ENCODE assay signal across 23 cellular contexts in the genomic region with DNA sequence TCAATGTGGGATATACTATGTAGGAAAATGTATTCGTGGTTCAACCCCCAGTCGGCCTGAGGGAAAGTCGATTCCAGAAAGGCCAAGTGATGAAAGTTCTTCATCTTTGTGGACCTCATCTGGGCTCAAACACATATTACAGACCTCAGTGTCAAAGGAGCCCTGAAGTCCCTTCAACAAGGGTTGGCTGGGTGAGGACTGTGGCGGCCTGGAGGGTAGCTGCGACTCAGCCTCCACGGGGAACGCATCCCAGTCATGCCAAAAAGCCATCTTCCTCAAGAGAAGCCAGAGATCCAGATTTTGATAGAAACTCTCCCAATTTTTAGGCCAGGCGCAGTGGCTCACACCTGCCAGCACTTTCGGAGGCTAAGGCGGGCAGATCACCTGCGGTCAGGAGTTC.
DNase-seq lines count a peak whose midpoint lies in the region; ATAC-seq, FAIRE-seq and TF ChIP-seq lines count a peak whose summit lies in the region.
"Had no signal": no experiment of that assay in that cellular context is flagged by ENCODE, and none has a peak within 500 bp of the region (broad histone marks: within the 10 kb centered on the region; RNA-seq: fewer than 3 reads in every experiment).

No MANE protein-coding gene starts in this region.

- H3K4me3 ChIP-seq in KMS-11 (IDR thresholded peaks at IDR 0.05; ENCODE audit: insufficient read depth, low read depth, low read length): no peak overlapping the region
- H3K4me3 ChIP-seq in kidney (ENCODE audit: low read length in 2 of 2): no peak overlapping the region
- H3K4me3 ChIP-seq in neural progenitor cell: no peak overlapping the region
- H3K4me3 ChIP-seq: A549, GM23248 had no signal

- H3K27ac ChIP-seq in KMS-11 (no peak overlapping the region), kidney (ENCODE audit: low read depth in 2 of 2, low read length in 2 of 2) (no peak overlapping the region), neural progenitor cell (no peak overlapping the region)
- H3K27ac ChIP-seq: C4-2B, GM23248 had no signal

- H4K20me1 ChIP-seq in KMS-11 (ENCODE audit: insufficient read depth) (no peaks in the 10 kb centered on the region), neural progenitor cell (ENCODE audit: low read depth) (no peaks in the 10 kb centered on the region)

- peak overlapping the region; percentile 37; the same call in 1 of the 2 replicates for H3K4me2 ChIP-seq in KMS-11
- H3K4me2 ChIP-seq in neural progenitor cell: no peak overlapping the region
- H3K4me2 ChIP-seq: A549 had no signal

- no peaks in the 10 kb centered on the region for H3K9me3 Mint-ChIP-seq in stimulated activated naive CD8-positive, alpha-beta T cell treated with anti-CD3 and anti-CD28 coated beads, Interleukin-15, Interleukin-2, amounts not matched to agents 100 ng/mL and 50 ng/mL, for 24 hours
- no peaks in the 10 kb centered on the region for H3K9me3 Mint-ChIP-seq in neural progenitor cell
- H3K9me3 Mint-ChIP-seq: CD8-positive, alpha-beta T cell had no signal

- H3K4me1 ChIP-seq in KMS-11 (ENCODE audit: low read depth, poor library complexity, severe bottlenecking) (peaks cover 18% of the 10 kb centered on the region), kidney (ENCODE audit: control insufficient read depth in 1 of 2, insufficient read depth in 1 of 2, low read depth in 1 of 2, low read length in 2 of 2) (peaks cover 10 to 14% of the 10 kb centered on the region in 2 donors), neural progenitor cell (no peaks in the 10 kb centered on the region)

- H3K79me2 ChIP-seq in KMS-11 (ENCODE audit: insufficient read depth, low read depth) (no peaks in the 10 kb centered on the region), neural progenitor cell (ENCODE audit: low read depth) (no peaks in the 10 kb centered on the region)

- H3K36me3 ChIP-seq in KMS-11 (ENCODE audit: insufficient read depth) (no peaks in the 10 kb centered on the region), kidney (ENCODE audit: control insufficient read depth in 1 of 2, insufficient read depth in 2 of 2, low read length in 2 of 2) (no peaks in the 10 kb centered on the region), neural progenitor cell (no peaks in the 10 kb centered on the region)
- H3K36me3 ChIP-seq: BE2C had no signal

- intact Hi-C loops in kidney (cut with DNase I): no loop called here

- H3K4me1 Mint-ChIP-seq in stimulated activated naive CD8-positive, alpha-beta T cell treated with anti-CD3 and anti-CD28 coated beads, Interleukin-15, Interleukin-2, amounts not matched to agents 100 ng/mL and 50 ng/mL, for 24 hours (ENCODE audit: low read depth): peaks cover 57% of the 10 kb centered on the region
- H3K4me1 Mint-ChIP-seq in neural progenitor cell: peaks cover 11% of the 10 kb centered on the region

- H3K9me3 ChIP-seq in kidney (ENCODE audit: control insufficient read depth in 1 of 2, low read length in 2 of 2) (no peaks in the 10 kb centered on the region), neural progenitor cell (ENCODE audit: low read depth) (no peaks in the 10 kb centered on the region)
- H3K9me3 ChIP-seq: A549, BE2C, Caco-2 had no signal

- peaks cover 78% of the 10 kb centered on the region for H3K27me3 ChIP-seq in KMS-11 (ENCODE audit: insufficient read depth, low read depth)
- H3K27me3 ChIP-seq in neural progenitor cell: no peaks in the 10 kb centered on the region
- H3K27me3 ChIP-seq: BE2C had no signal

- no peaks in the 10 kb centered on the region for H3F3A ChIP-seq in neural progenitor cell (ENCODE audit: low read depth)

- ATAC-seq in stimulated activated naive CD8-positive, alpha-beta T cell treated with anti-CD3 and anti-CD28 coated beads, Interleukin-15, Interleukin-2, amounts not matched to agents 100 U/mL and 50 U/mL, for 24 hours: no peak
- no peak for ATAC-seq in GM19324 (IDR thresholded peaks at IDR 0.05; ENCODE audit: low FRiP score, unreplicated experiment)
- ATAC-seq: A549; CD8-positive, alpha-beta T cell had no signal

- H2AFZ ChIP-seq in KMS-11 (ENCODE audit: low read depth) (no peak overlapping the region), neural progenitor cell (replicated peaks) (no peak overlapping the region)
- H2AFZ ChIP-seq: GM23248 had no signal

- no peak for DNase-seq in stimulated activated naive CD8-positive, alpha-beta T cell treated with anti-CD3 and anti-CD28 coated beads, Interleukin-15, Interleukin-2, amounts not matched to agents 100 U/mL and 50 U/mL, for 24 hours
- DNase-seq in kidney (peak; percentile 14), neural progenitor cell (ENCODE audit: low spot score) (no peak)
- DNase-seq: 8988T; ACHN; AML-193; BE2C; Caco-2; CD4-positive, CD25-positive, alpha-beta regulatory T cell; CD8-positive, alpha-beta T cell; DMS153; DND-41; GM23248; H7; HCEC 1CT had no signal

- peak overlapping the region; percentile 34 for H3K27ac Mint-ChIP-seq in stimulated activated naive CD8-positive, alpha-beta T cell treated with anti-CD3 and anti-CD28 coated beads, Interleukin-15, Interleukin-2, amounts not matched to agents 100 ng/mL and 50 ng/mL, for 24 hours
- no peak overlapping the region for H3K27ac Mint-ChIP-seq in neural progenitor cell
- H3K27ac Mint-ChIP-seq: CD4-positive, CD25-positive, alpha-beta regulatory T cell; CD8-positive, alpha-beta T cell had no signal

- peaks cover 18% of the 10 kb centered on the region for H3K27me3 Mint-ChIP-seq in stimulated activated naive CD8-positive, alpha-beta T cell treated with anti-CD3 and anti-CD28 coated beads, Interleukin-15, Interleukin-2, amounts not matched to agents 100 ng/mL and 50 ng/mL, for 24 hours
- peaks cover 7% of the 10 kb centered on the region for H3K27me3 Mint-ChIP-seq in neural progenitor cell (ENCODE audit: insufficient read depth, low read depth)

- FAIRE-seq in kidney (lab: Jason Lieb, UNC): no peak
- FAIRE-seq: A549, G401.6, GM12892, H1 had no signal

- no peak overlapping the region for H3K4me3 Mint-ChIP-seq in stimulated activated naive CD8-positive, alpha-beta T cell treated with anti-CD3 and anti-CD28 coated beads, Interleukin-15, Interleukin-2, amounts not matched to agents 100 ng/mL and 50 ng/mL, for 24 hours
- H3K4me3 Mint-ChIP-seq in neural progenitor cell: no peak overlapping the region
- H3K4me3 Mint-ChIP-seq: CD4-positive, CD25-positive, alpha-beta regulatory T cell; CD8-positive, alpha-beta T cell had no signal

- TF ChIP-seq CTCF in KMS-11 (conservative IDR thresholded peaks at IDR 0.05; ENCODE audit: low read depth, low read length): no peak
- no peak for TF ChIP-seq CTCF in kidney (IDR thresholded peaks at IDR 0.05; ENCODE audit: borderline replicate concordance, extremely low read depth, insufficient read depth)
- no peak for TF ChIP-seq CTCF in neural progenitor cell (IDR thresholded peaks at IDR 0.05)

- H3K9ac ChIP-seq in KMS-11 (no peak overlapping the region), kidney (ENCODE audit: low read length in 2 of 2) (no peak overlapping the region), neural progenitor cell (no peak overlapping the region)
- H3K9ac ChIP-seq: GM23248 had no signal

- H3K36me3 Mint-ChIP-seq in stimulated activated naive CD8-positive, alpha-beta T cell treated with anti-CD3 and anti-CD28 coated beads, Interleukin-15, Interleukin-2, amounts not matched to agents 100 ng/mL and 50 ng/mL, for 24 hours (ENCODE audit: low read depth): peaks cover 3% of the 10 kb centered on the region
- no peaks in the 10 kb centered on the region for H3K36me3 Mint-ChIP-seq in neural progenitor cell
- H3K36me3 Mint-ChIP-seq: CD4-positive, CD25-positive, alpha-beta regulatory T cell; CD8-positive, alpha-beta T cell had no signal
